8 cellular contexts compared by ENCODE assay signal in genomic region chr1:54887665-54888071, GRCh38. TPM values are rescaled to one million over a fixed set of nuclear protein-coding genes. Genes with fewer than 3 reads are reported as not detected.
DNase-seq lines count a peak whose midpoint lies in the region; ATAC-seq and TF ChIP-seq lines count a peak whose summit lies in the region.

No MANE protein-coding gene starts in this region.

- DNase-seq in NCI-H2081 (lab: John Stamatoyannopoulos, UW) (peak; percentile 18 to 42), NCI-H2081 treated with DMSO at 0.1 percent for 48 hours (lab: John Stamatoyannopoulos, UW) (no peak), NCI-H2171 (lab: John Stamatoyannopoulos, UW) (peak; percentile 27), MCF 10A (ENCODE audit: unreplicated experiment) (peak; percentile 70), UCSD-AML1 (lab: John Stamatoyannopoulos, UW; ENCODE audit: unreplicated experiment) (no peak)

- H3K36me3 Mint-ChIP-seq in MCF 10A (ENCODE audit: insufficient read depth, unreplicated experiment), result peaks cover 18% of the 10 kb centered on the region

- TSS peak; percentile 42 for BruUV-seq in MCF 10A (replicated peaks; lab: Mats Ljungman, UMichigan)

- no peaks in the 10 kb centered on the region for H3K27me3 ChIP-seq in layer of hippocampus (ENCODE audit: control insufficient read depth, insufficient read depth, low read length)
- no peaks in the 10 kb centered on the region for H3K27me3 ChIP-seq in subcutaneous abdominal adipose tissue (ENCODE audit: control insufficient read depth in 5 of 5, insufficient read depth in 4 of 5, low read length in 5 of 5)

- H3K4me1 Mint-ChIP-seq in MCF 10A (ENCODE audit: insufficient read depth, unreplicated experiment), result peaks cover 42% of the 10 kb centered on the region

- peak overlapping the region; percentile 99 for H3K4me3 Mint-ChIP-seq in MCF 10A (ENCODE audit: unreplicated experiment)

- ATAC-seq in HG03175 (IDR thresholded peaks at IDR 0.05; ENCODE audit: unreplicated experiment), result no peak

- intact Hi-C loops in MCF 10A (cut with micrococcal nuclease), result loop anchor here (2.0 kb wide), 1 partner anchor 31 kb away; no protein-coding TSS in a partner anchor

- POLR2A ChIA-PET in MCF 10A (lab: Yijun Ruan, JAX), result interaction anchor here (0.8 to 5.7 kb wide), 19 partner anchors 8 to 943 kb away, joined by 3 to 65 read pairs (median 8); no protein-coding TSS in a partner anchor

- H3K9ac ChIP-seq in subcutaneous abdominal adipose tissue (ENCODE audit: low read length in 5 of 5), result peak overlapping the region in 4 of 5 donors; percentile 53 to 85 (median 64)

- peak overlapping the region; percentile 90 for H3K27ac Mint-ChIP-seq in MCF 10A (ENCODE audit: low read depth, unreplicated experiment)

- peaks cover 0 to 3% (median 0%) of the 10 kb centered on the region in 5 donors for H3K36me3 ChIP-seq in subcutaneous abdominal adipose tissue (ENCODE audit: control insufficient read depth in 5 of 5, insufficient read depth in 5 of 5, low read length in 5 of 5)

- H3K27ac ChIP-seq in layer of hippocampus (ENCODE audit: low read depth, low read length) (peak overlapping the region; percentile 78), subcutaneous abdominal adipose tissue (ENCODE audit: low read depth, low read length) (peak overlapping the region; percentile 59)

- H3K9me3 Mint-ChIP-seq in MCF 10A (ENCODE audit: unreplicated experiment), result no peaks in the 10 kb centered on the region

- H3K4me1 ChIP-seq in subcutaneous abdominal adipose tissue (ENCODE audit: control insufficient read depth in 5 of 5, insufficient read depth in 5 of 5, low read length in 5 of 5), result peaks cover 13 to 48% (median 42%) of the 10 kb centered on the region in 5 donors

- CTCF ChIA-PET in MCF 10A (lab: Yijun Ruan, JAX), result interaction anchor here (0.7 to 6.3 kb wide), 7 partner anchors 9 to 108 kb away, joined by 3 to 58 read pairs (median 3); partner anchors contain the start of gene TTC22

- no peaks in the 10 kb centered on the region for H3K9me3 ChIP-seq in subcutaneous abdominal adipose tissue (ENCODE audit: control insufficient read depth in 5 of 5, low read length in 5 of 5)

- no peaks in the 10 kb centered on the region for H3K27me3 Mint-ChIP-seq in MCF 10A (ENCODE audit: insufficient read depth, unreplicated experiment)

- no peak for TF ChIP-seq CTCF in MCF 10A (IDR thresholded peaks at IDR 0.05; ENCODE audit: unreplicated experiment)

- H3K4me3 ChIP-seq in subcutaneous abdominal adipose tissue (ENCODE audit: low read depth in 1 of 5, low read length in 5 of 5), result peak overlapping the region; percentile 87 to 96 (median 92)

RNA-seq across cellular contexts. Expression of gene DHCR24, which starts 0.7 kb away (rescaled TPM):
- total RNA-seq in MCF 10A (2022), result 126 and 135 TPM in 2 replicates

Comparison
In these comparisons a context has a peak if more than half of its experiments do, and no peak if none do; other contexts are left out.
1. DNase-seq: peak in NCI-H2081 (2 of 2), NCI-H2171 (single experiment) and MCF 10A (single experiment); none in NCI-H2081 treated with DMSO at 0.1 percent for 48 hours (single experiment) and UCSD-AML1 (single experiment).